ENCODE assay signal across 21 cellular contexts in genomic region chr22:40741116-40741515, GRCh38.
A peak's percentile ranks its signal among the peaks of the same experiment; 100 is the strongest.
DNase-seq lines count a peak whose midpoint lies in the region; ATAC-seq and TF ChIP-seq lines count a peak whose summit lies in the region.
"Had no signal": no experiment of that assay in that cellular context is flagged by ENCODE, and none has a peak within 500 bp of the region (broad histone marks: within the 10 kb centered on the region; RNA-seq: fewer than 3 reads in every experiment).

No MANE protein-coding gene starts in this region.

- no peaks in the 10 kb centered on the region for H3K4me1 ChIP-seq in left ventricle myocardium inferior
- H3K4me1 ChIP-seq in trophoblast cell (ENCODE audit: control insufficient read depth in 1 of 2, insufficient read depth in 2 of 2, low read length in 2 of 2) = peaks cover 6 to 7% of the 10 kb centered on the region in 2 experiments

- TF ChIP-seq CTCF in left ventricle myocardium inferior (IDR thresholded peaks at IDR 0.05; ENCODE audit: borderline replicate concordance) (no peak), WERI-Rb-1 (IDR thresholded peaks at IDR 0.05; ENCODE audit: low read depth, low read length) (no peak)

- H4K91ac ChIP-seq in trophoblast cell (ENCODE audit: low read depth, low read length) = peak overlapping the region; percentile 25

- no peak overlapping the region for H3K4ac ChIP-seq in trophoblast cell (ENCODE audit: low read depth, low read length)

- intact Hi-C loops in left ventricle myocardium superior (cut with micrococcal nuclease) (no loop called here), left ventricle myocardium inferior (cut with micrococcal nuclease) (no loop called here), posterior vena cava (cut with DNase I) (no loop called here)

- no peak overlapping the region for H3K18ac ChIP-seq in trophoblast cell (ENCODE audit: low read length)

- no peak overlapping the region for H3K4me2 ChIP-seq in trophoblast cell (ENCODE audit: low read length)
- H3K4me2 ChIP-seq: PC-9 had no signal

- H2BK12ac ChIP-seq in trophoblast cell (ENCODE audit: low read length) = peak overlapping the region; percentile 78

- H2AFZ ChIP-seq in trophoblast cell (ENCODE audit: insufficient read depth, low read length, poor library complexity) = no peak overlapping the region
- H2AFZ ChIP-seq: PC-9 had no signal

- H3K27ac ChIP-seq in left ventricle myocardium inferior (replicated peaks) = no peak overlapping the region
- H3K27ac ChIP-seq in WERI-Rb-1 = no peak overlapping the region
- no peak overlapping the region for H3K27ac ChIP-seq in trophoblast cell (ENCODE audit: low read depth, low read length)
- H3K27ac ChIP-seq: PC-9 had no signal

- H3K79me1 ChIP-seq in trophoblast cell (ENCODE audit: low read length) = peaks cover 28% of the 10 kb centered on the region

- H3K14ac ChIP-seq in trophoblast cell (ENCODE audit: low read length) = no peak overlapping the region

- no peaks in the 10 kb centered on the region for H3K9me3 ChIP-seq in left ventricle myocardium inferior (replicated peaks)
- no peaks in the 10 kb centered on the region for H3K9me3 ChIP-seq in WERI-Rb-1 (ENCODE audit: severe bottlenecking)
- peaks cover 2% of the 10 kb centered on the region for H3K9me3 ChIP-seq in trophoblast cell (ENCODE audit: insufficient read depth, low read depth, low read length)

- H4K12ac ChIP-seq in trophoblast cell (ENCODE audit: low read depth, low read length) = no peak overlapping the region

- no peak overlapping the region for H2AK5ac ChIP-seq in trophoblast cell (ENCODE audit: low read length)

- H3K36me3 ChIP-seq in left ventricle myocardium inferior = no peaks in the 10 kb centered on the region
- no peaks in the 10 kb centered on the region for H3K36me3 ChIP-seq in WERI-Rb-1
- no peaks in the 10 kb centered on the region for H3K36me3 ChIP-seq in trophoblast cell (ENCODE audit: control insufficient read depth in 1 of 2, insufficient read depth in 2 of 2, low read length in 2 of 2)

- H3K9ac ChIP-seq in trophoblast cell (ENCODE audit: low read length) = no peak overlapping the region

- DNase-seq in NCI-H2171 treated with DMSO at 0.1 percent for 48 hours (lab: John Stamatoyannopoulos, UW) (peak; percentile 67), NCI-H2171 (lab: John Stamatoyannopoulos, UW) (no peak), left ventricle myocardium superior (no peak), left ventricle myocardium inferior (no peak), WERI-Rb-1 (peak; percentile 50), trophoblast cell (no peak), posterior vena cava (ENCODE audit: low spot score) (no peak)
- no peak for DNase-seq in activated effector memory CD4-positive, alpha-beta T cell treated with anti-CD3 and anti-CD28 coated beads, Interleukin-2, amount 50 U/mL, for 16 hours
- DNase-seq: 8988T; ACHN; CD4-positive, CD25-positive, alpha-beta regulatory T cell; DMS53; Karpas-422; NCI-H1092; NCI-H1417 treated with DMSO at 0.1 percent for 48 hours; NCI-H187 treated with DMSO at 0.1 percent for 48 hours; NCI-H2227 treated with DMSO at 0.1 percent for 48 hours; NCI-H510A treated with DMSO at 0.1 percent for 48 hours; NCI-H774; PC-9; SHP77 had no signal

- peak; percentile 46 for ATAC-seq in left ventricle myocardium superior

- no peak overlapping the region for H2BK5ac ChIP-seq in trophoblast cell (ENCODE audit: low read depth, low read length, poor library complexity)

- H3K27me3 ChIP-seq in left ventricle myocardium inferior (ENCODE audit: low read depth) (no peaks in the 10 kb centered on the region), WERI-Rb-1 (ENCODE audit: insufficient read depth, low read depth, severe bottlenecking) (no peaks in the 10 kb centered on the region), trophoblast cell (ENCODE audit: insufficient read depth, low read length) (no peaks in the 10 kb centered on the region)

- peak overlapping the region; percentile 36 for H2BK120ac ChIP-seq in trophoblast cell (ENCODE audit: insufficient read depth, low read length, poor library complexity)

- no peak overlapping the region for H3K23ac ChIP-seq in trophoblast cell (ENCODE audit: low read length)

- no peaks in the 10 kb centered on the region for H3K79me2 ChIP-seq in trophoblast cell (ENCODE audit: control insufficient read depth, insufficient read depth, low read length, poor library complexity)

- H3K4me3 ChIP-seq in left ventricle myocardium inferior = no peak overlapping the region
- H3K4me3 ChIP-seq in WERI-Rb-1 (ENCODE audit: low read depth, low read length) = no peak overlapping the region
- no peak overlapping the region for H3K4me3 ChIP-seq in trophoblast cell (ENCODE audit: low read depth, low read length)
- H3K4me3 ChIP-seq: PC-9 had no signal

- WGBS in trophoblast cell (ENCODE audit: extremely low coverage, insufficient coverage, insufficient read length) = no CpG with 5 or more reads among the region's 4 CpGs

- no peak overlapping the region for H4K8ac ChIP-seq in trophoblast cell (ENCODE audit: low read depth, low read length)

Comparison
In these comparisons a context has a peak if more than half of its experiments do, and no peak if none do; other contexts are left out.
1. DNase-seq: peak in NCI-H2171 treated with DMSO at 0.1 percent for 48 hours (single experiment) and WERI-Rb-1 (single experiment); none in NCI-H2171 (single experiment), left ventricle myocardium superior (single experiment), left ventricle myocardium inferior (single experiment), trophoblast cell (0 of 2), activated effector memory CD4-positive, alpha-beta T cell treated with anti-CD3 and anti-CD28 coated beads, Interleukin-2, amount 50 U/mL, for 16 hours (single experiment) and posterior vena cava (single experiment).